Comparison of ENCODE assay signal across 10 cellular contexts in the genomic region with DNA sequence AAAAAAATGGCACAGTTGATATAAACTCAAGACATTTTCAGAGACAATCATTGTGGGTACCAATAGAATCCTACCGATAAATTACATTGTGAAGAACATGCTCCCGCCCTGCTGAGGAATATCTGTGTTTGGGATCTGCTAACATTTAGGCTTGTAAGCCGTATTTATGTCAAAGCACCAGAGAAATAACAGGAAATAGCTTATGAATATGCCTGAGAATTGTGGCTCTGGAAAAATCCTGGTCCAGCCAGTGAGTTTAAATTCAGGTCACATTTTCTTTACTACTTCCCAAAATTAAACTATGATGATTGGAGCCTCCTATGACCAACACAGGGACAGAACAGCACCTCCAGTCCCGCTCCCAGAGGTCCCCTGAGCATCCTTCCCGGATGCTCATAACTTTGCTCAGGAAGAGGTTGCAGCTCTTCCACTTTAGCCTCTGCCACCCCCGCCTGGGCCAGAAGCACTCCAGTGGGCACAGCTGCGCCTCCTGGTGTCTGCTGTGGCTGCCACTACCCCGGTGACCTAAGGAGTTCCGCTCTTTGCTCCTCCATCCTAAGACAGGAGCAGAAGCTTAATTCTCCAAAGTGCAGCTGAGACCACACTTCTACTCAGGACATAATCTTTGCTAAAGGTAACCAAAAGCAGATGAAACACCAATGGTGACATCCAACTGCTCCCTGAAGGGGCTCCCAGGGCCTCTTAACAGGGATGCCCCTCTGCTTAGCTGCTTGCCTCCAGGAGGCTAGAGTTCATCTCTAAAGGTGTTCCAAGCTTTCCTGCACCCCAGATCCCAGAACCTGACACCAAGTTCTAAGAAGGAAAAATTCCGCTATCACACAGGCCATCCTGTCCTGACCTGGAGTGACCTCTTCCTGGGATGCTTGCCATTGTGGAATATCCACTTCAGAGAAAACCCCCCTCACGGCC. TPM values are rescaled to one million over a fixed set of nuclear protein-coding genes. Genes with fewer than 3 reads are reported as not detected.
DNase-seq lines count a peak whose midpoint lies in the region; ATAC-seq and TF ChIP-seq lines count a peak whose summit lies in the region.
"Had no signal": no experiment of that assay in that cellular context is flagged by ENCODE, and none has a peak within 500 bp of the region (broad histone marks: within the 10 kb centered on the region; RNA-seq: fewer than 3 reads in every experiment).

No MANE protein-coding gene starts in this region.

- no peak overlapping the region for H3K9ac ChIP-seq in SU-DHL-6 (ENCODE audit: low read length)

- TF ChIP-seq CTCF in SU-DHL-6 (IDR thresholded peaks at IDR 0.05; ENCODE audit: insufficient read depth, low read length, poor library complexity, severe bottlenecking) (peak; percentile 90), vagina (IDR thresholded peaks at IDR 0.05) (no peak)

- H3K79me2 ChIP-seq in SU-DHL-6 (ENCODE audit: insufficient read depth, low read length) = no peaks in the 10 kb centered on the region

- H3K36me3 ChIP-seq in SU-DHL-6 (ENCODE audit: low read length) (no peaks in the 10 kb centered on the region), iPS DF 6.9 (ENCODE audit: control insufficient read depth, insufficient read depth, low read length) (no peaks in the 10 kb centered on the region), vagina (no peaks in the 10 kb centered on the region)

- no peaks in the 10 kb centered on the region for H3K27me3 ChIP-seq in SU-DHL-6 (ENCODE audit: low read length)
- no peaks in the 10 kb centered on the region for H3K27me3 ChIP-seq in iPS DF 6.9 (ENCODE audit: control insufficient read depth, insufficient read depth, low read length)
- H3K27me3 ChIP-seq in vagina = no peaks in the 10 kb centered on the region

- no peaks in the 10 kb centered on the region for H3F3A ChIP-seq in SU-DHL-6 (ENCODE audit: insufficient read depth)

- no peak for DNase-seq in Right ventricle myocardium inferior (ENCODE audit: missing footprints)
- DNase-seq in cardiac septum (ENCODE audit: low spot score) = no peak
- peak; percentile 43 for DNase-seq in iPS DF 6.9 (ENCODE audit: low read depth, low spot score)
- no peak for DNase-seq in vagina (ENCODE audit: extremely low spot score in 2 of 2)

- TF ChIP-seq POLR2A in vagina (IDR thresholded peaks at IDR 0.05) = no peak

- ATAC-seq in Right ventricle myocardium inferior (peak; percentile 10), GM19023 (IDR thresholded peaks at IDR 0.05; ENCODE audit: unreplicated experiment) (no peak), HG03045 (IDR thresholded peaks at IDR 0.05; ENCODE audit: unreplicated experiment) (no peak), GM21825 (IDR thresholded peaks at IDR 0.05; ENCODE audit: unreplicated experiment) (no peak)
- ATAC-seq: sciatic nerve had no signal

- H3K4me3 ChIP-seq in SU-DHL-6 (ENCODE audit: insufficient read depth, low read length, poor library complexity, severe bottlenecking) (no peak overlapping the region), iPS DF 6.9 (ENCODE audit: low read length) (no peak overlapping the region), vagina (no peak overlapping the region)
- H3K4me3 ChIP-seq: coronary artery had no signal

- no peak overlapping the region for H3K27ac ChIP-seq in SU-DHL-6 (ENCODE audit: low read depth, low read length)
- no peak overlapping the region for H3K27ac ChIP-seq in iPS DF 6.9 (ENCODE audit: low read length)
- H3K27ac ChIP-seq in vagina = peak overlapping the region; percentile 9

- no peak overlapping the region for H3K4me2 ChIP-seq in SU-DHL-6 (ENCODE audit: low read depth, low read length, poor library complexity, severe bottlenecking)

- no peaks in the 10 kb centered on the region for H3K9me2 ChIP-seq in SU-DHL-6 (replicated peaks; ENCODE audit: insufficient read depth, low read length)

- no CpG with 5 or more reads among the region's 11 CpGs for WGBS in iPS DF 6.9 (ENCODE audit: insufficient coverage, insufficient read length)

- intact Hi-C loops in Right ventricle myocardium inferior (cut with DNase I) (loop anchor here (2.0 kb wide), 1 partner anchor 58 kb away; a partner anchor contains a TSS), cardiac septum (cut with DNase I) (no loop called here), vagina (cut with DNase I) (no loop called here)

- H3K9me3 ChIP-seq in SU-DHL-6 (ENCODE audit: insufficient read depth, low read length) (no peaks in the 10 kb centered on the region), iPS DF 6.9 (ENCODE audit: control insufficient read depth, insufficient read depth, low read length) (no peaks in the 10 kb centered on the region), vagina (no peaks in the 10 kb centered on the region)

- H2AFZ ChIP-seq in SU-DHL-6 (ENCODE audit: low read depth, low read length, severe bottlenecking) = no peak overlapping the region

- no peaks in the 10 kb centered on the region for H4K20me1 ChIP-seq in SU-DHL-6 (ENCODE audit: low read depth, low read length)

- H3K4me1 ChIP-seq in iPS DF 6.9 (ENCODE audit: control insufficient read depth, insufficient read depth, low read length) (no peaks in the 10 kb centered on the region), vagina (no peaks in the 10 kb centered on the region)

RNA-seq across cellular contexts. Expression of a gene that starts 58.8 kb away (rescaled TPM):
- total RNA-seq in Right ventricle myocardium inferior (3.2 TPM), cardiac septum (0.59 TPM), vagina (1.5 TPM)
